8 cellular contexts compared by ENCODE assay signal in genomic region chr15:75738647-75739325, GRCh38. TPM values are rescaled to one million over a fixed set of nuclear protein-coding genes. Genes with fewer than 3 reads are reported as not detected.
A peak's percentile ranks its signal among the peaks of the same experiment; 100 is the strongest.
DNase-seq lines count a peak whose midpoint lies in the region; ATAC-seq and TF ChIP-seq lines count a peak whose summit lies in the region.

No MANE protein-coding gene starts in this region.

- no peak overlapping the region for H3K9ac ChIP-seq in adipocyte (ENCODE audit: low read length)

- peak overlapping the region; percentile 91 for H3K4me3 Mint-ChIP-seq in type B pancreatic cell

- H3K4me1 ChIP-seq in adipocyte (ENCODE audit: control insufficient read depth, insufficient read depth, low read length) (peaks cover 3% of the 10 kb centered on the region), heart left ventricle (peaks cover 0 to 27% (median 12%) of the 10 kb centered on the region in 12 donors)

- DNase-seq in GM12865 (ENCODE audit: low read depth) (peak; percentile 97), NCI-H1417 treated with DMSO at 0.1 percent for 48 hours (lab: John Stamatoyannopoulos, UW) (peak; percentile 72), SW480 (ENCODE audit: low spot score) (peak; percentile 93), adipocyte (ENCODE audit: low read depth) (peak; percentile 95), heart left ventricle (peak; percentile 92 to 96 (median 93)), posterior cingulate gyrus (peak; percentile 78 to 99 (median 93)), type B pancreatic cell (ENCODE audit: extremely low spot score, unreplicated experiment) (peak; percentile 95)

- no peaks in the 10 kb centered on the region for H3K36me3 ChIP-seq in adipocyte (ENCODE audit: control insufficient read depth, insufficient read depth, low read length, severe bottlenecking)
- no peaks in the 10 kb centered on the region for H3K36me3 ChIP-seq in heart left ventricle

- no peaks in the 10 kb centered on the region for H3K27me3 ChIP-seq in adipocyte (replicated peaks; ENCODE audit: control insufficient read depth, insufficient read depth, low read length)
- H3K27me3 ChIP-seq in heart left ventricle = no peaks in the 10 kb centered on the region

- peak overlapping the region in 4 of 12 donors; percentile 37 to 55 (median 50) for H3K27ac ChIP-seq in heart left ventricle

- H3K4me3 ChIP-seq in GM12865 (ENCODE audit: low read depth, low read length) (peak overlapping the region; percentile 96), adipocyte (ENCODE audit: low read length) (peak overlapping the region; percentile 79), heart left ventricle (peak overlapping the region; percentile 53 to 86 (median 77))

- peaks cover 6% of the 10 kb centered on the region for H3K27me3 Mint-ChIP-seq in type B pancreatic cell

- H3K27ac Mint-ChIP-seq in type B pancreatic cell = no peak overlapping the region

- H3K9me3 ChIP-seq in adipocyte (ENCODE audit: control insufficient read depth, low read length) = no peaks in the 10 kb centered on the region
- no peaks in the 10 kb centered on the region for H3K9me3 ChIP-seq in heart left ventricle

- 6 to 21% (median 9%) methylated on average over 24 to 54 of the region's 54 CpGs for WGBS in heart left ventricle, 4 donors

- H3K9me3 Mint-ChIP-seq in type B pancreatic cell = no peaks in the 10 kb centered on the region

- no peak for TF ChIP-seq POLR2A in heart left ventricle (IDR thresholded peaks at IDR 0.05)

- ATAC-seq in HG02763 (IDR thresholded peaks at IDR 0.05; ENCODE audit: unreplicated experiment) (peak; percentile 95), heart left ventricle (peak; percentile 92 to 99 (median 98))

- intact Hi-C loops in heart left ventricle (cut with DNase I) (loop anchor here in 2 of 10 donors (10.0 kb wide), 2 partner anchors 54 to 166 kb away; partner anchors contain the start of gene FBXO22 (in 1 of the 2)), posterior cingulate gyrus (cut with DNase I) (no loop called here)

- no peaks in the 10 kb centered on the region for H3K36me3 Mint-ChIP-seq in type B pancreatic cell

- H3K4me1 Mint-ChIP-seq in type B pancreatic cell (ENCODE audit: unreplicated experiment) = peaks cover 19% of the 10 kb centered on the region

- TF ChIP-seq CTCF in GM12865 (IDR thresholded peaks at IDR 0.05; ENCODE audit: insufficient read depth, low read depth, low read length, missing control alignments) (no peak), heart left ventricle (IDR thresholded peaks at IDR 0.05) (peak in 1 of 12 donors; percentile 3), type B pancreatic cell (conservative IDR thresholded peaks at IDR 0.05) (no peak)

RNA-seq across cellular contexts. Expression of gene CSPG4, which starts 26.1 kb away (rescaled TPM):
- total RNA-seq in heart left ventricle (10 to 100 TPM in 8 of 9 donors, 1 to 10 TPM in 1; 9.0 to 46.9 (median 18.8) TPM), type B pancreatic cell (ENCODE audit: low replicate concordance) (0.19 and 7.3 TPM in 2 replicates)
- polyA plus RNA-seq in heart left ventricle = 10 to 100 TPM in 1 of 2 donors, 1 to 10 TPM in 1; 8.5 to 13.9 TPM
